ENCODE assay signal across 18 cellular contexts in the genomic region with DNA sequence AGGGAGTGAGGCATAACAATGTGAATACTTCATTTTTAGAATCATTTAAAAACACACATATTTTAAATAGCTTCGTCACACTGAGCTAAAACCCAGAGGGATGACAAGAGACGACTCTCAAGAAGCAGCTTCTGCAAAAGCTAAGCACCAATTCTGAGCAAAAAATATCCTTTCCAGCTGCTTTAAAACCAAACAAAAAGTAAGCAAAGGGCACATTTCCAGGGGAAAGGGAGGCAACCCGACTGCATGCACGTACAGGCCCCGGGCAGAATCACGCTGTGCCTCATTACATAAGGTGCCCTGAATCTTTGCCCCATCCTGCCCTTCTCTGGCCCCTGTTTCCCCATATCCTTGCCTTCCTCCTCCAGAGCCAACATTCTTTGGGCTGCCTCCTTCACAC.
"Had no signal": no experiment of that assay in that cellular context is flagged by ENCODE, and none has a peak within 500 bp of the region (broad histone marks: within the 10 kb centered on the region; RNA-seq: fewer than 3 reads in every experiment).

No MANE protein-coding gene starts in this region.

- DNase-seq: activated CD4-positive, alpha-beta T cell treated with anti-CD3 and anti-CD28 coated beads, Interleukin-2, amount 50 U/mL, for 4 hours; activated CD4-positive, CD25-positive, alpha-beta regulatory T cell treated with anti-CD3 and anti-CD28 coated beads, Interleukin-2, amount 50 U/mL, for 72 hours; activated gamma-delta T cell; activated naive CD8-positive, alpha-beta T cell treated with anti-CD3 and anti-CD28 coated beads for 36 hours; activated T-cell treated with anti-CD3 and anti-CD28 coated beads, Interleukin-2, amount 50 U/mL, for 4 hours; aorta; colonic mucosa; effector CD8-positive, alpha-beta T cell; foreskin melanocyte; head of caudate nucleus; natural killer cell; sigmoid colon; stimulated activated CD4-positive, alpha-beta T cell treated with anti-CD3 and anti-CD28 coated beads, Interleukin-12 subunit alpha, Interleukin-12 subunit beta, amount 100 ng/mL, for 4 hours; stimulated activated naive CD8-positive, alpha-beta T cell treated with anti-CD3 and anti-CD28 coated beads, Interleukin-15, Interleukin-2, amounts not matched to agents 100 U/mL and 50 U/mL, for 24 hours; upper lobe of left lung had no signal

- H3K9me3 ChIP-seq: colonic mucosa, sigmoid colon, suprapubic skin, upper lobe of left lung had no signal

- H3K27me3 ChIP-seq: cardiac muscle cell, colonic mucosa, sigmoid colon, suprapubic skin, upper lobe of left lung had no signal

- H3K36me3 ChIP-seq: cardiac muscle cell, colonic mucosa, sigmoid colon, suprapubic skin, upper lobe of left lung had no signal

- ATAC-seq: activated T-cell treated with anti-CD3 and anti-CD28 coated beads, Interleukin-2, amount 50 U/mL, for 4 hours; left lobe of liver; natural killer cell; stimulated activated naive CD8-positive, alpha-beta T cell treated with anti-CD3 and anti-CD28 coated beads, Interleukin-15, Interleukin-2, amounts not matched to agents 100 U/mL and 50 U/mL, for 24 hours had no signal

- H3K4me3 ChIP-seq: cardiac muscle cell, colonic mucosa, sigmoid colon, suprapubic skin, upper lobe of left lung had no signal

- H3K27ac ChIP-seq: cardiac muscle cell, colonic mucosa, sigmoid colon, suprapubic skin, upper lobe of left lung had no signal

- H3K4me1 ChIP-seq: colonic mucosa, sigmoid colon, upper lobe of left lung had no signal
